26 cellular contexts compared by ENCODE assay signal in the genomic region with DNA sequence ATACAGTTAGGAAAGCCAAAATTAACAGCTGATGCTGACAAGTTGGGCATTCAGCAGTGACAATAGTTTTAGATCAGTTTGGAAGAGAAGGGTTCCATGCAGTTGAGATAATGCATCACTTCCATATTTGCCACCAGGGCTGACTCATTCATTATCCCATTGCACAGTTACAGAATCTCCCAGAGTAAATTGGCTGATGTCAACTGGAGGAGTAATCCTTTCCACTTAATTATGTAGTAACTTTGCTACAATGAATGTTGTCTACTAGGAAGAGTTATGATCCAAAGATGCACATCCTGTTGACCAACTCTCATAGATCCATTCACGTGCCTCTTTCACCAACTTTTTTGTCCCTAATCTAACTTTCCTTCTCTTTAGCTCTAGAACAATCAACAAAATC.
"Had no signal": no experiment of that assay in that cellular context is flagged by ENCODE, and none has a peak within 500 bp of the region (broad histone marks: within the 10 kb centered on the region; RNA-seq: fewer than 3 reads in every experiment).

No MANE protein-coding gene starts in this region.

- H3K9me3 ChIP-seq: adrenal gland, body of pancreas, SJCRH30, SK-N-SH had no signal

- H3K9ac ChIP-seq: SK-N-SH had no signal

- H3K4me3 ChIP-seq: adrenal gland, body of pancreas, SJCRH30 had no signal

- ATAC-seq: activated CD8-positive, alpha-beta T cell treated with anti-CD3 and anti-CD28 coated beads for 36 hours; activated T-cell treated with anti-CD3 and anti-CD28 coated beads, Interleukin-2, amount 50 U/mL, for 72 hours; body of pancreas; Panc1 had no signal

- H3K27me3 ChIP-seq: adrenal gland, body of pancreas, SJCRH30 had no signal

- DNase-seq: activated CD4-positive, alpha-beta T cell treated with anti-CD3 and anti-CD28 coated beads for 4 hours; activated CD8-positive, alpha-beta memory T cell treated with anti-CD3 and anti-CD28 coated beads, Interleukin-2, amount 50 U/mL, for 4 hours; activated CD8-positive, alpha-beta T cell treated with anti-CD3 and anti-CD28 coated beads for 36 hours; activated gamma-delta T cell treated with Interleukin-2 at 50 U/mL for 16 hours; activated naive CD4-positive, alpha-beta T cell treated with anti-CD3 and anti-CD28 coated beads, Interleukin-2, amount 10 ng/mL, durations not matched to agents 7 days and 5 days; activated naive CD8-positive, alpha-beta T cell treated with anti-CD3 and anti-CD28 coated beads, Interleukin-2, amount 10 ng/mL, durations not matched to agents 7 days and 5 days; activated T-cell treated with anti-CD3 and anti-CD28 coated beads, Interleukin-2, amount 50 U/mL, for 72 hours; adrenal gland; aorta; body of pancreas; central memory CD4-positive, alpha-beta T cell; NCI-H146; NCI-H187 treated with DMSO at 0.1 percent for 48 hours; NCI-H2081 treated with DMSO at 0.1 percent for 48 hours; NCI-H446; NCI-H524; NCI-H748 treated with DMSO at 0.1 percent for 48 hours; Right ventricle myocardium superior; SJCRH30; SK-N-SH; T-helper 1 cell; WERI-Rb-1 had no signal

- H3K4me3 Mint-ChIP-seq: activated CD8-positive, alpha-beta T cell treated with anti-CD3 and anti-CD28 coated beads for 36 hours; activated naive CD4-positive, alpha-beta T cell treated with anti-CD3 and anti-CD28 coated beads, Interleukin-2, amount 10 ng/mL, durations not matched to agents 7 days and 5 days; activated naive CD8-positive, alpha-beta T cell treated with anti-CD3 and anti-CD28 coated beads, Interleukin-2, amount 10 ng/mL, durations not matched to agents 7 days and 5 days; activated T-cell treated with anti-CD3 and anti-CD28 coated beads, Interleukin-2, amount 50 U/mL, for 72 hours had no signal

- H3K36me3 Mint-ChIP-seq: activated naive CD4-positive, alpha-beta T cell treated with anti-CD3 and anti-CD28 coated beads, Interleukin-2, amount 10 ng/mL, durations not matched to agents 7 days and 5 days; activated naive CD8-positive, alpha-beta T cell treated with anti-CD3 and anti-CD28 coated beads, Interleukin-2, amount 10 ng/mL, durations not matched to agents 7 days and 5 days had no signal

- H3K27me3 Mint-ChIP-seq: activated CD8-positive, alpha-beta T cell treated with anti-CD3 and anti-CD28 coated beads for 36 hours; activated naive CD4-positive, alpha-beta T cell treated with anti-CD3 and anti-CD28 coated beads, Interleukin-2, amount 10 ng/mL, durations not matched to agents 7 days and 5 days; activated naive CD8-positive, alpha-beta T cell treated with anti-CD3 and anti-CD28 coated beads, Interleukin-2, amount 10 ng/mL, durations not matched to agents 7 days and 5 days had no signal

- FAIRE-seq: bronchial epithelial cell had no signal

- H3K27ac Mint-ChIP-seq: activated CD8-positive, alpha-beta T cell treated with anti-CD3 and anti-CD28 coated beads for 36 hours; activated naive CD4-positive, alpha-beta T cell treated with anti-CD3 and anti-CD28 coated beads, Interleukin-2, amount 10 ng/mL, durations not matched to agents 7 days and 5 days; activated naive CD8-positive, alpha-beta T cell treated with anti-CD3 and anti-CD28 coated beads, Interleukin-2, amount 10 ng/mL, durations not matched to agents 7 days and 5 days; activated T-cell treated with anti-CD3 and anti-CD28 coated beads, Interleukin-2, amount 50 U/mL, for 72 hours; activated T-helper 2 cell treated with anti-CD3 and anti-CD28 coated beads, Interferon-gamma antibody, Interleukin-2, Interleukin-4, amounts not matched to agents 10 μg/mL and 5 μg/mL and 100 μg/mL, durations not matched to agents 14 hours and 24 hours and 36 hours had no signal

- H3K4me1 ChIP-seq: adrenal gland, body of pancreas, SJCRH30 had no signal

- H3K4me1 Mint-ChIP-seq: activated naive CD4-positive, alpha-beta T cell treated with anti-CD3 and anti-CD28 coated beads, Interleukin-2, amount 10 ng/mL, durations not matched to agents 7 days and 5 days; activated naive CD8-positive, alpha-beta T cell treated with anti-CD3 and anti-CD28 coated beads, Interleukin-2, amount 10 ng/mL, durations not matched to agents 7 days and 5 days had no signal

- H3K36me3 ChIP-seq: adrenal gland, SJCRH30, WERI-Rb-1 had no signal

- H3K4me2 ChIP-seq: SK-N-SH had no signal

- H3K27ac ChIP-seq: adrenal gland, body of pancreas, RWPE1, SJCRH30, WERI-Rb-1 had no signal
